13 cellular contexts compared by ENCODE assay signal in genomic region chr12:106147956-106148355, GRCh38. TPM values are rescaled to one million over a fixed set of nuclear protein-coding genes. Genes with fewer than 3 reads are reported as not detected.
A peak's percentile ranks its signal among the peaks of the same experiment; 100 is the strongest.
DNase-seq lines count a peak whose midpoint lies in the region; ATAC-seq, FAIRE-seq and TF ChIP-seq lines count a peak whose summit lies in the region.
"Had no signal": no experiment of that assay in that cellular context is flagged by ENCODE, and none has a peak within 500 bp of the region (broad histone marks: within the 10 kb centered on the region; RNA-seq: fewer than 3 reads in every experiment).

No MANE protein-coding gene starts in this region.

- H3K27me3 ChIP-seq in gastroesophageal sphincter (no peaks in the 10 kb centered on the region), pancreas (no peaks in the 10 kb centered on the region)
- H3K27me3 ChIP-seq: SJSA1, suprapubic skin had no signal

- intact Hi-C loops in pancreas (cut with DNase I), result no loop called here

- peak; percentile 77 for ATAC-seq in gastroesophageal sphincter
- peak; percentile 80 to 91 (median 86) for ATAC-seq in pancreas
- ATAC-seq in GM21529 (IDR thresholded peaks at IDR 0.05; ENCODE audit: unreplicated experiment), result no peak
- no peak for ATAC-seq in omental fat pad (ENCODE audit: low FRiP score)

- H3K4me3 ChIP-seq in gastroesophageal sphincter (no peak overlapping the region), pancreas (no peak overlapping the region)
- H3K4me3 ChIP-seq: SJSA1, suprapubic skin had no signal

- FAIRE-seq in pancreas (lab: Jason Lieb, UNC), result no peak
- FAIRE-seq: HTR-8/SVneo had no signal

- H3K36me3 ChIP-seq in gastroesophageal sphincter (no peaks in the 10 kb centered on the region), pancreas (no peaks in the 10 kb centered on the region)
- H3K36me3 ChIP-seq: suprapubic skin had no signal

- TF ChIP-seq CTCF in gastroesophageal sphincter (IDR thresholded peaks at IDR 0.05) (no peak), pancreas (IDR thresholded peaks at IDR 0.05) (no peak), omental fat pad (IDR thresholded peaks at IDR 0.05) (no peak)

- H3K27ac ChIP-seq in gastroesophageal sphincter, result peak overlapping the region in 1 of 4 donors; percentile 20
- H3K27ac ChIP-seq in pancreas, result peak overlapping the region in 1 of 4 donors; percentile 13
- H3K27ac ChIP-seq: SJSA1, suprapubic skin had no signal

- 38% methylated on average over 11 of the region's 12 CpGs; no CpG with 5 or more reads in 1 of the 2 donors for WGBS in gastroesophageal sphincter (ENCODE audit: low coverage in 1 of 2), 2 donors
- WGBS in pancreas, 2 donors, result 18 to 21% methylated on average over 12 of the region's 12 CpGs

- TF ChIP-seq POLR2A in gastroesophageal sphincter (IDR thresholded peaks at IDR 0.05), result no peak

- peaks cover 0 to 27% (median 0%) of the 10 kb centered on the region in 3 donors for H3K4me1 ChIP-seq in gastroesophageal sphincter
- H3K4me1 ChIP-seq in pancreas, result peaks cover 8 to 20% (median 15%) of the 10 kb centered on the region in 3 donors

- TF ChIP-seq EP300 in gastroesophageal sphincter (IDR thresholded peaks at IDR 0.05), result no peak

- DNase-seq in DMS153 (lab: John Stamatoyannopoulos, UW) (peak; percentile 70), NCI-H2196 treated with DMSO at 0.1 percent for 48 hours (lab: John Stamatoyannopoulos, UW; ENCODE audit: unreplicated experiment) (peak; percentile 84), pancreas (peak; percentile 68 to 93 (median 82)), dedifferentiated amniotic fluid mesenchymal stem cell (ENCODE audit: extremely low spot score) (no peak), SIG-M5 (lab: John Stamatoyannopoulos, UW) (no peak), omental fat pad (ENCODE audit: low spot score) (no peak)
- DNase-seq: activated effector memory CD4-positive, alpha-beta T cell treated with Interleukin-2 at 50 U/mL for 16 hours; central memory CD4-positive, alpha-beta T cell had no signal

- H3K9me3 ChIP-seq in gastroesophageal sphincter, result no peaks in the 10 kb centered on the region
- H3K9me3 ChIP-seq in pancreas, result no peaks in the 10 kb centered on the region
- H3K9me3 ChIP-seq: SJSA1, suprapubic skin had no signal

RNA-seq across cellular contexts. Expression of gene NUAK1, which starts 9.2 kb away (rescaled TPM):
- total RNA-seq in gastroesophageal sphincter (10 to 100 TPM in 2 of 4 donors, 1 to 10 TPM in 2; 7.4 to 27.7 (median 10.7) TPM), pancreas (1 to 10 TPM; 2.5 to 6.5 (median 2.6) TPM), omental fat pad (10 to 100 TPM in 3 of 4 donors, 1 to 10 TPM in 1; 6.8 to 47.3 (median 21.0) TPM)
- 1 to 10 TPM; 1.6 to 2.9 TPM for polyA plus RNA-seq in pancreas

Comparison
In these comparisons a context has a peak if more than half of its experiments do, and no peak if none do; other contexts are left out.
1. DNase-seq: peak in DMS153 (single experiment), NCI-H2196 treated with DMSO at 0.1 percent for 48 hours (single experiment) and pancreas (6 of 6); none in dedifferentiated amniotic fluid mesenchymal stem cell (single experiment), SIG-M5 (single experiment) and omental fat pad (single experiment).
2. ATAC-seq: peak in gastroesophageal sphincter (single experiment) and pancreas (4 of 4); none in GM21529 (single experiment) and omental fat pad (single experiment).